In genomic region chr2:196422361-196422760, GRCh38 we compare ENCODE assay signal across 26 cellular contexts.
DNase-seq lines count a peak whose midpoint lies in the region; ATAC-seq, FAIRE-seq and TF ChIP-seq lines count a peak whose summit lies in the region.
"Had no signal": no experiment of that assay in that cellular context is flagged by ENCODE, and none has a peak within 500 bp of the region (broad histone marks: within the 10 kb centered on the region; RNA-seq: fewer than 3 reads in every experiment).

No MANE protein-coding gene starts in this region.

- TF ChIP-seq CTCF in D721Med (IDR thresholded peaks at IDR 0.05; ENCODE audit: insufficient read depth, missing control alignments) (no peak), esophagus squamous epithelium (IDR thresholded peaks at IDR 0.05) (no peak)

- FAIRE-seq in D721Med (lab: Jason Lieb, UNC), result peak; percentile 95
- FAIRE-seq: A204.1, GM12878, GM12892, GM18507, GM19239 had no signal

- H3K27ac ChIP-seq in esophagus squamous epithelium, result no peak overlapping the region
- H3K27ac ChIP-seq: BLaER1 had no signal

- no peaks in the 10 kb centered on the region for H3K9me3 ChIP-seq in esophagus squamous epithelium
- H3K9me3 ChIP-seq: BE2C, BLaER1 had no signal

- no peaks in the 10 kb centered on the region for H3K4me1 ChIP-seq in esophagus squamous epithelium
- H3K4me1 ChIP-seq: BE2C had no signal

- no peak for TF ChIP-seq POLR2A in esophagus squamous epithelium (IDR thresholded peaks at IDR 0.05)

- intact Hi-C loops in esophagus squamous epithelium (cut with DNase I), result no loop called here

- H3K4me3 ChIP-seq in esophagus squamous epithelium, result no peak overlapping the region
- H3K4me3 ChIP-seq: BLaER1, GM12878 had no signal

- no peaks in the 10 kb centered on the region for H3K36me3 ChIP-seq in esophagus squamous epithelium
- H3K36me3 ChIP-seq: BE2C, BLaER1 had no signal

- ATAC-seq in HG03196 (IDR thresholded peaks at IDR 0.05; ENCODE audit: unreplicated experiment), result no peak
- no peak for ATAC-seq in GM18511 (IDR thresholded peaks at IDR 0.05; ENCODE audit: unreplicated experiment)
- ATAC-seq: GM12878 had no signal

- DNase-seq in D721Med (ENCODE audit: insufficient read length, low spot score), result no peak
- DNase-seq in NCI-H82 treated with DMSO at 0.1 percent for 48 hours (lab: John Stamatoyannopoulos, UW; ENCODE audit: unreplicated experiment), result peak; percentile 92
- no peak for DNase-seq in esophagus squamous epithelium (lab: John Stamatoyannopoulos, UW)
- DNase-seq: 8988T; ACHN; BE2C; C1 segment of cervical spinal cord; CD4-positive, alpha-beta memory T cell; CD4-positive, CD25-positive, alpha-beta regulatory T cell; CD8-positive, alpha-beta memory T cell; COR-L47; DMS 273 treated with DMSO at 0.1 percent for 48 hours; DMS153; DMS53; DMS79; DND-41; EL; GDM1 had no signal

- 52% methylated on average over 2 of the region's 2 CpGs for WGBS in esophagus squamous epithelium, 2 donors

- no peaks in the 10 kb centered on the region for H3K27me3 ChIP-seq in esophagus squamous epithelium
- H3K27me3 ChIP-seq: BE2C, BLaER1 had no signal
